In the genomic region with DNA sequence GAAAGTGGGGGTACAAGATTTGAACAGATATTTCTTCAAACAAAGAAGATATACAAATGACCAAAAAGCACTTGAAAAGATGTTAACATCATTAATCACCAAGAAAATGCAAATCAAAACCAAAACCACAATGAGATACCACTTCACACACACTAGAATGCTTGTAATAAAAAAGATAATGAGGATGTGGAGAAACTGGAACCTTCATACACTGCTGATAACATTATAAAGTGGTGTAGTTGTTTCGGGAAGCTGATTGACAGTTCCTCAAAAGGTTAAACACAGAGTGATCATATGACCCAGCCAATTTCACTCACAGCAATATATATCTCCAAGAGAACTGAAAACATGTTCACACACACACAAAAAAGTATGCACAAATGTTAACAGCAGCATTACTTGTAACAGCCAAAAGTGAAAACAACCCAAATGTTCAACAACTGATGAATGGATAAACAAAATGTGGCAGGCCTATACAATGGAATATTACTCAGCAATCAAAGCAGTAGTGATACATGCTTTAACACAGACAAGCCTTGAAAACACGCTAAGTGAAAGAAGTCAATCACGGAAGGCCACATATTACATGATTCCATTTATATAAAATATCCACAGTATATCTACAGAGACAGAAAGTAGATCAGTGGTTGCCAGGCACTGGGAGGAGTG, we compare ENCODE assay signal across 18 cellular contexts. TPM values are rescaled to one million over a fixed set of nuclear protein-coding genes. Genes with fewer than 3 reads are reported as not detected.
DNase-seq lines count a peak whose midpoint lies in the region; ATAC-seq and TF ChIP-seq lines count a peak whose summit lies in the region.
"Had no signal": no experiment of that assay in that cellular context is flagged by ENCODE, and none has a peak within 500 bp of the region (broad histone marks: within the 10 kb centered on the region; RNA-seq: fewer than 3 reads in every experiment).

No MANE protein-coding gene starts in this region.

- H3K9me3 Mint-ChIP-seq in activated naive CD8-positive, alpha-beta T cell (ENCODE audit: low read depth), result no peaks in the 10 kb centered on the region
- no peaks in the 10 kb centered on the region for H3K9me3 Mint-ChIP-seq in activated naive CD8-positive, alpha-beta T cell treated with anti-CD3 and anti-CD28 coated beads for 36 hours
- no peaks in the 10 kb centered on the region for H3K9me3 Mint-ChIP-seq in central memory CD8-positive, alpha-beta T cell
- H3K9me3 Mint-ChIP-seq: WTC11 had no signal

- no peak overlapping the region for H3K4me3 ChIP-seq in upper lobe of right lung
- H3K4me3 ChIP-seq in psoas muscle, result no peak overlapping the region
- H3K4me3 ChIP-seq in vagina, result no peak overlapping the region
- H3K4me3 ChIP-seq: left lung, right atrium auricular region had no signal

- H3K36me3 ChIP-seq in upper lobe of right lung (peaks cover 49% of the 10 kb centered on the region), psoas muscle (ENCODE audit: insufficient read depth in 1 of 2, low read depth in 1 of 2) (peaks cover 0 to 82% of the 10 kb centered on the region in 2 donors), vagina (peaks cover 0 to 11% of the 10 kb centered on the region in 2 donors)

- TF ChIP-seq CTCF in upper lobe of right lung (IDR thresholded peaks at IDR 0.05) (no peak), psoas muscle (IDR thresholded peaks at IDR 0.05) (no peak), vagina (IDR thresholded peaks at IDR 0.05) (no peak)

- WGBS in psoas muscle, 3 donors, result 93 to 95% (median 94%) methylated on average over 3 of the region's 3 CpGs

- H3K4me1 Mint-ChIP-seq in activated naive CD8-positive, alpha-beta T cell (ENCODE audit: low read depth), result peaks cover 57% of the 10 kb centered on the region
- peaks cover 40% of the 10 kb centered on the region for H3K4me1 Mint-ChIP-seq in activated naive CD8-positive, alpha-beta T cell treated with anti-CD3 and anti-CD28 coated beads for 36 hours
- peaks cover 40% of the 10 kb centered on the region for H3K4me1 Mint-ChIP-seq in central memory CD8-positive, alpha-beta T cell
- H3K4me1 Mint-ChIP-seq: WTC11 had no signal

- H3K27ac ChIP-seq in upper lobe of right lung (no peak overlapping the region), psoas muscle (no peak overlapping the region), vagina (no peak overlapping the region)
- H3K27ac ChIP-seq: right atrium auricular region had no signal

- intact Hi-C loops in upper lobe of right lung (cut with DNase I) (no loop called here), psoas muscle (cut with DNase I) (no loop called here), vagina (cut with DNase I) (no loop called here)

- H3K27me3 Mint-ChIP-seq in activated naive CD8-positive, alpha-beta T cell, result no peaks in the 10 kb centered on the region
- no peaks in the 10 kb centered on the region for H3K27me3 Mint-ChIP-seq in activated naive CD8-positive, alpha-beta T cell treated with anti-CD3 and anti-CD28 coated beads for 36 hours
- H3K27me3 Mint-ChIP-seq in central memory CD8-positive, alpha-beta T cell, result no peaks in the 10 kb centered on the region

- H3K4me1 ChIP-seq in upper lobe of right lung (peaks cover 5% of the 10 kb centered on the region), psoas muscle (no peaks in the 10 kb centered on the region), vagina (peaks cover 15% of the 10 kb centered on the region)

- TF ChIP-seq POLR2A in vagina (IDR thresholded peaks at IDR 0.05), result no peak

- ATAC-seq in central memory CD8-positive, alpha-beta T cell (replicated peaks; ENCODE audit: extremely low read depth, poor library complexity, severe bottlenecking), result peak; percentile 65
- ATAC-seq in upper lobe of right lung (peak; percentile 29), psoas muscle (no peak)
- ATAC-seq: left lung, WTC11 had no signal

- H3K27ac Mint-ChIP-seq in activated naive CD8-positive, alpha-beta T cell, result peak overlapping the region; percentile 80
- no peak overlapping the region for H3K27ac Mint-ChIP-seq in activated naive CD8-positive, alpha-beta T cell treated with anti-CD3 and anti-CD28 coated beads for 36 hours
- H3K27ac Mint-ChIP-seq in central memory CD8-positive, alpha-beta T cell (ENCODE audit: low read depth), result peak overlapping the region; percentile 60
- H3K27ac Mint-ChIP-seq: WTC11 had no signal

- H3K36me3 Mint-ChIP-seq in activated naive CD8-positive, alpha-beta T cell, result peaks cover 25% of the 10 kb centered on the region
- peaks cover 43% of the 10 kb centered on the region for H3K36me3 Mint-ChIP-seq in activated naive CD8-positive, alpha-beta T cell treated with anti-CD3 and anti-CD28 coated beads for 36 hours
- peaks cover 31% of the 10 kb centered on the region for H3K36me3 Mint-ChIP-seq in central memory CD8-positive, alpha-beta T cell (ENCODE audit: insufficient read depth)

- H3K4me3 Mint-ChIP-seq in activated naive CD8-positive, alpha-beta T cell, result no peak overlapping the region
- no peak overlapping the region for H3K4me3 Mint-ChIP-seq in activated naive CD8-positive, alpha-beta T cell treated with anti-CD3 and anti-CD28 coated beads for 36 hours
- H3K4me3 Mint-ChIP-seq in central memory CD8-positive, alpha-beta T cell, result no peak overlapping the region
- H3K4me3 Mint-ChIP-seq: WTC11 had no signal

- H3K27me3 ChIP-seq in upper lobe of right lung (no peaks in the 10 kb centered on the region), psoas muscle (ENCODE audit: insufficient read depth in 3 of 3, low read length in 2 of 3) (no peaks in the 10 kb centered on the region), vagina (no peaks in the 10 kb centered on the region)
- H3K27me3 ChIP-seq: left lung, right atrium auricular region had no signal

- no peak for DNase-seq in activated naive CD8-positive, alpha-beta T cell treated with anti-CD3 and anti-CD28 coated beads for 36 hours
- DNase-seq in MV-4-11 (lab: John Stamatoyannopoulos, UW), result peak; percentile 65
- no peak for DNase-seq in central memory CD8-positive, alpha-beta T cell (ENCODE audit: low spot score in 2 of 2)
- no peak for DNase-seq in upper lobe of right lung
- DNase-seq in psoas muscle, result no peak
- DNase-seq in stimulated activated CD4-positive, alpha-beta T cell treated with anti-CD3 and anti-CD28 coated beads, Interleukin-15, amount 100 ng/mL, for 24 hours, result no peak
- DNase-seq in vagina (ENCODE audit: extremely low spot score in 2 of 2), result no peak
- DNase-seq: activated gamma-delta T cell; EL; KG1; left lung; NCI-H187 treated with DMSO at 0.1 percent for 48 hours; Right ventricle myocardium superior; stimulated activated CD4-positive, alpha-beta T cell treated with anti-CD3 and anti-CD28 coated beads, Interleukin-4, amount 100 ng/mL, for 24 hours; stimulated activated naive CD4-positive, alpha-beta T cell had no signal

- H3K9me3 ChIP-seq in upper lobe of right lung (no peaks in the 10 kb centered on the region), psoas muscle (no peaks in the 10 kb centered on the region), vagina (no peaks in the 10 kb centered on the region)
- H3K9me3 ChIP-seq: left lung, right atrium auricular region had no signal

RNA-seq across cellular contexts. Expression of gene PITPNB, which starts 15.1 kb away (rescaled TPM):
- total RNA-seq in activated naive CD8-positive, alpha-beta T cell treated with anti-CD3 and anti-CD28 coated beads for 36 hours, result 100 to 1,000 TPM; 109 to 124 TPM
- 73.8 TPM for total RNA-seq in upper lobe of right lung
- total RNA-seq in psoas muscle, result 10 to 100 TPM; 29.9 to 54.5 (median 33.9) TPM
- 10 to 100 TPM; 14.8 to 29.2 (median 23.6) TPM for polyA plus RNA-seq in psoas muscle
- 51.3 TPM for total RNA-seq in vagina

Comparison
In these comparisons a context has a peak if more than half of its experiments do, and no peak if none do; other contexts are left out.
1. ATAC-seq: peak in central memory CD8-positive, alpha-beta T cell (single experiment) and upper lobe of right lung (single experiment); none in psoas muscle (0 of 4).